Comparison of ENCODE assay signal across 20 cellular contexts in the genomic region with DNA sequence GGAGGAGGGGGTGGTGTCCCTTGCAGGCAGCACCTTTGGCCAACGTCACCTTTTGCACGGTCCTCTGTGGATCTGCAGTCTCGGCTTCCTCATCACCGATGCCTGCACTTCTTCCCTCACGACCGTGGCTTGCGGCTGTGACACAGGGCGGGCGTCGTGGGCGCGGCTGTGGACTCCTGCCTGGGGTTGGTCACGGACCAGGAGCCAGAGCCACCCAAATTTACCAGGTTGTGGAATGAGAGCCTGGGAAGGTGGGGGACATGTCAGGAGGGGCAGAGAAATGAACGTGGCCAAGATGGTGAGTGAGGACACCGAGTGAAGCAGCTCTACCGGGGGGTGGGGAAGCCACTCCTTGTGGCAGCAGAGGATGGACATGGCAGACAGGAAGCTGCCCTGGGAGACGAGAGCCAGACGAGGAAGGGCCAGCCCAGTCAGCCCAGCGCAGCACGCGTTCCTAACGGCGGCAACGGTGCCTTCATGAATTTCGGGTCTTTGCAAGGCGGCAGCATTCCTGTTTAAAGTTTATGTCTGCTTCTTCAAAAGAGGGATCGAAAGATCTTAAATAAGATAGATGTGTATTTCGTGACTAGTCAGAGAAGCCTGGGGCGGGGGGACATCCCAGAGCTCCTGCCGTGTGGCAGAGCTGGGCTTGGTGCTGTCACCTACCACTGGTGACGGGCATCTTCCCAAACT.
A peak's percentile ranks its signal among the peaks of the same experiment; 100 is the strongest.
DNase-seq lines count a peak whose midpoint lies in the region; ATAC-seq and TF ChIP-seq lines count a peak whose summit lies in the region.
"Had no signal": no experiment of that assay in that cellular context is flagged by ENCODE, and none has a peak within 500 bp of the region (broad histone marks: within the 10 kb centered on the region; RNA-seq: fewer than 3 reads in every experiment).

No MANE protein-coding gene starts in this region.

- H3K4me3 ChIP-seq in trophoblast cell (ENCODE audit: low read depth, low read length) (no peak overlapping the region), mucosa of descending colon (no peak overlapping the region), Caco-2 (ENCODE audit: low read depth, low read length) (no peak overlapping the region)
- H3K4me3 ChIP-seq: adrenal gland had no signal

- H3K4me1 Mint-ChIP-seq in activated T-cell treated with anti-CD3 and anti-CD28 coated beads, Interleukin-2, amount 50 U/mL, for 4 hours (ENCODE audit: low read depth) = peaks cover 67% of the 10 kb centered on the region
- H3K4me1 Mint-ChIP-seq in HFFc6 (ENCODE audit: low read depth) = peaks cover 51% of the 10 kb centered on the region
- peaks cover 29% of the 10 kb centered on the region for H3K4me1 Mint-ChIP-seq in endothelial cell (ENCODE audit: unreplicated experiment)
- peaks cover 26% of the 10 kb centered on the region for H3K4me1 Mint-ChIP-seq in Caco-2 (ENCODE audit: low read depth, unreplicated experiment)

- peak overlapping the region; percentile 66 for H2AK5ac ChIP-seq in trophoblast cell (ENCODE audit: low read length)

- H2BK12ac ChIP-seq in trophoblast cell (ENCODE audit: low read length) = no peak overlapping the region

- no peak overlapping the region for H4K91ac ChIP-seq in trophoblast cell (ENCODE audit: low read depth, low read length)

- no peak overlapping the region for H3K4me2 ChIP-seq in trophoblast cell (ENCODE audit: low read length)

- H3K27ac Mint-ChIP-seq in HFFc6 (peak overlapping the region; percentile 16), endothelial cell (ENCODE audit: unreplicated experiment) (peak overlapping the region; percentile 74), Caco-2 (ENCODE audit: unreplicated experiment) (no peak overlapping the region)

- H3K9ac ChIP-seq in trophoblast cell (ENCODE audit: low read length) = no peak overlapping the region

- H3K79me2 ChIP-seq in trophoblast cell (ENCODE audit: control insufficient read depth, insufficient read depth, low read length, poor library complexity) = peaks cover 2% of the 10 kb centered on the region

- POLR2A ChIA-PET in Caco-2 (lab: Charles Lee) = no interaction called here

- peaks cover 20% of the 10 kb centered on the region for H3K36me3 Mint-ChIP-seq in activated T-cell treated with anti-CD3 and anti-CD28 coated beads, Interleukin-2, amount 50 U/mL, for 4 hours (ENCODE audit: insufficient read depth)
- H3K36me3 Mint-ChIP-seq in HFFc6 (ENCODE audit: low read depth) (peaks cover 15% of the 10 kb centered on the region; the same call in 1 of the 2 replicates), endothelial cell (ENCODE audit: low read depth, unreplicated experiment) (peaks cover 12% of the 10 kb centered on the region), Caco-2 (ENCODE audit: insufficient read depth, unreplicated experiment) (peaks cover 19% of the 10 kb centered on the region)

- H2BK5ac ChIP-seq in trophoblast cell (ENCODE audit: low read depth, low read length, poor library complexity) = no peak overlapping the region

- H3K18ac ChIP-seq in trophoblast cell (ENCODE audit: low read length) = peak overlapping the region; percentile 39

- peaks cover 4% of the 10 kb centered on the region for H3K79me1 ChIP-seq in trophoblast cell (ENCODE audit: low read length)

- no peak overlapping the region for H4K8ac ChIP-seq in trophoblast cell (ENCODE audit: low read depth, low read length)

- H3K4me3 Mint-ChIP-seq in activated T-cell treated with anti-CD3 and anti-CD28 coated beads, Interleukin-2, amount 50 U/mL, for 4 hours = no peak overlapping the region
- H3K4me3 Mint-ChIP-seq in HFFc6 = no peak overlapping the region; the same call in 1 of the 2 replicates
- no peak overlapping the region for H3K4me3 Mint-ChIP-seq in endothelial cell (ENCODE audit: unreplicated experiment)
- H3K4me3 Mint-ChIP-seq in Caco-2 (ENCODE audit: unreplicated experiment) = no peak overlapping the region
- H3K4me3 Mint-ChIP-seq: neural crest cell had no signal

- WGBS in trophoblast cell (ENCODE audit: extremely low coverage, insufficient coverage, insufficient read length) = no CpG with 5 or more reads among the region's 31 CpGs

- BruUV-seq in Caco-2 (replicated peaks; lab: Mats Ljungman, UMichigan) = no TSS peak

- H3K23ac ChIP-seq in trophoblast cell (ENCODE audit: low read length) = no peak overlapping the region

- no peaks in the 10 kb centered on the region for H3K9me3 Mint-ChIP-seq in activated T-cell treated with anti-CD3 and anti-CD28 coated beads, Interleukin-2, amount 50 U/mL, for 4 hours
- H3K9me3 Mint-ChIP-seq in HFFc6 = no peaks in the 10 kb centered on the region
- no peaks in the 10 kb centered on the region for H3K9me3 Mint-ChIP-seq in endothelial cell (ENCODE audit: unreplicated experiment)
- no peaks in the 10 kb centered on the region for H3K9me3 Mint-ChIP-seq in Caco-2 (ENCODE audit: unreplicated experiment)
- H3K9me3 Mint-ChIP-seq: neural crest cell had no signal

- intact Hi-C loops in mucosa of descending colon (cut with DNase I, micrococcal nuclease) = no loop called here
- intact Hi-C loops in Caco-2 (cut with micrococcal nuclease; ENCODE audit: unreplicated experiment) = no loop called here

- no peak overlapping the region for H2AFZ ChIP-seq in trophoblast cell (ENCODE audit: insufficient read depth, low read length, poor library complexity)

- no peak overlapping the region for H2BK120ac ChIP-seq in trophoblast cell (ENCODE audit: insufficient read depth, low read length, poor library complexity)

- H3K9me3 ChIP-seq in trophoblast cell (ENCODE audit: insufficient read depth, low read depth, low read length) (no peaks in the 10 kb centered on the region), mucosa of descending colon (no peaks in the 10 kb centered on the region), Caco-2 (no peaks in the 10 kb centered on the region)
- H3K9me3 ChIP-seq: adrenal gland, BE2C had no signal

- no peak overlapping the region for H3K27ac ChIP-seq in trophoblast cell (ENCODE audit: low read depth, low read length)
- H3K27ac ChIP-seq: adrenal gland had no signal

- peak overlapping the region; percentile 8 for H3K4ac ChIP-seq in trophoblast cell (ENCODE audit: low read depth, low read length)

- TF ChIP-seq CTCF in HFFc6 (IDR thresholded peaks at IDR 0.05) (no peak), endothelial cell (IDR thresholded peaks at IDR 0.05; ENCODE audit: unreplicated experiment) (no peak), mucosa of descending colon (IDR thresholded peaks at IDR 0.05) (no peak), Caco-2 (IDR thresholded peaks at IDR 0.05; ENCODE audit: insufficient read depth in 1 of 2, low read depth in 1 of 2, low read length in 1 of 2, severe bottlenecking in 1 of 2, unreplicated experiment in 1 of 2) (no peak)

- ATAC-seq in activated T-cell treated with anti-CD3 and anti-CD28 coated beads, Interleukin-2, amount 50 U/mL, for 4 hours = no peak
- no peak for ATAC-seq in mucosa of descending colon

- CTCF ChIA-PET in Caco-2 (lab: Charles Lee) = no interaction called here

- H3K27me3 Mint-ChIP-seq in activated T-cell treated with anti-CD3 and anti-CD28 coated beads, Interleukin-2, amount 50 U/mL, for 4 hours (ENCODE audit: low read depth) = no peaks in the 10 kb centered on the region
- H3K27me3 Mint-ChIP-seq in HFFc6 (ENCODE audit: insufficient read depth) = peaks cover 4% of the 10 kb centered on the region
- peaks cover 3% of the 10 kb centered on the region for H3K27me3 Mint-ChIP-seq in endothelial cell (ENCODE audit: unreplicated experiment)
- H3K27me3 Mint-ChIP-seq in Caco-2 (ENCODE audit: insufficient read depth, unreplicated experiment) = no peaks in the 10 kb centered on the region

- peak; percentile 13 for DNase-seq in activated T-cell treated with anti-CD3 and anti-CD28 coated beads, Interleukin-2, amount 50 U/mL, for 1 hour
- DNase-seq in activated T-cell treated with anti-CD3 and anti-CD28 coated beads, Interleukin-2, amount 50 U/mL, for 4 hours = no peak
- DNase-seq in HFFc6 = no peak
- no peak for DNase-seq in endothelial cell (ENCODE audit: low spot score)
- DNase-seq in trophoblast cell = no peak
- no peak for DNase-seq in mucosa of descending colon
- no peak for DNase-seq in DMS79 (lab: John Stamatoyannopoulos, UW)
- no peak for DNase-seq in Caco-2
- DNase-seq: activated CD4-positive, CD25-positive, alpha-beta regulatory T cell treated with anti-CD3 and anti-CD28 coated beads, Interleukin-2, amount 50 U/mL, for 72 hours; activated effector memory CD4-positive, alpha-beta T cell treated with Interleukin-2 at 50 U/mL for 16 hours; BE2C; EL; HCEC 1CT; hippocampal formation; NCI-H1092 treated with DMSO at 0.1 percent for 48 hours; NCI-H2081 treated with DMSO at 0.1 percent for 48 hours; NCI-H510A treated with DMSO at 0.1 percent for 48 hours; stimulated activated CD4-positive, alpha-beta T cell treated with anti-CD3 and anti-CD28 coated beads, Interleukin-12 subunit alpha, Interleukin-12 subunit beta, amount 100 ng/mL, for 4 hours had no signal

- no peak overlapping the region for H4K12ac ChIP-seq in trophoblast cell (ENCODE audit: low read depth, low read length)

- H3K27me3 ChIP-seq in trophoblast cell (ENCODE audit: insufficient read depth, low read length) (no peaks in the 10 kb centered on the region), Caco-2 (replicated peaks; ENCODE audit: control insufficient read depth, insufficient read depth, low read length) (no peaks in the 10 kb centered on the region)
- H3K27me3 ChIP-seq: adrenal gland, BE2C had no signal

- H3K4me1 ChIP-seq in trophoblast cell (ENCODE audit: control insufficient read depth in 1 of 2, insufficient read depth in 2 of 2, low read length in 2 of 2) = peaks cover 16 to 17% of the 10 kb centered on the region in 2 experiments
- H3K4me1 ChIP-seq in mucosa of descending colon (ENCODE audit: low read depth) = peaks cover 24% of the 10 kb centered on the region
- H3K4me1 ChIP-seq in Caco-2 = peaks cover 19% of the 10 kb centered on the region; the same call in 1 of the 2 replicates

- H3K36me3 ChIP-seq in trophoblast cell (ENCODE audit: control insufficient read depth in 1 of 2, insufficient read depth in 2 of 2, low read length in 2 of 2) = peaks cover 10% of the 10 kb centered on the region in 2 experiments
- no peaks in the 10 kb centered on the region for H3K36me3 ChIP-seq in mucosa of descending colon (ENCODE audit: low read depth)
- no peaks in the 10 kb centered on the region; the same call in none of the 2 replicates for H3K36me3 ChIP-seq in Caco-2 (ENCODE audit: control insufficient read depth, insufficient read depth, low read length)

- H3K14ac ChIP-seq in trophoblast cell (ENCODE audit: low read length) = no peak overlapping the region
